1 cellular context compared by ENCODE assay signal in the genomic region with DNA sequence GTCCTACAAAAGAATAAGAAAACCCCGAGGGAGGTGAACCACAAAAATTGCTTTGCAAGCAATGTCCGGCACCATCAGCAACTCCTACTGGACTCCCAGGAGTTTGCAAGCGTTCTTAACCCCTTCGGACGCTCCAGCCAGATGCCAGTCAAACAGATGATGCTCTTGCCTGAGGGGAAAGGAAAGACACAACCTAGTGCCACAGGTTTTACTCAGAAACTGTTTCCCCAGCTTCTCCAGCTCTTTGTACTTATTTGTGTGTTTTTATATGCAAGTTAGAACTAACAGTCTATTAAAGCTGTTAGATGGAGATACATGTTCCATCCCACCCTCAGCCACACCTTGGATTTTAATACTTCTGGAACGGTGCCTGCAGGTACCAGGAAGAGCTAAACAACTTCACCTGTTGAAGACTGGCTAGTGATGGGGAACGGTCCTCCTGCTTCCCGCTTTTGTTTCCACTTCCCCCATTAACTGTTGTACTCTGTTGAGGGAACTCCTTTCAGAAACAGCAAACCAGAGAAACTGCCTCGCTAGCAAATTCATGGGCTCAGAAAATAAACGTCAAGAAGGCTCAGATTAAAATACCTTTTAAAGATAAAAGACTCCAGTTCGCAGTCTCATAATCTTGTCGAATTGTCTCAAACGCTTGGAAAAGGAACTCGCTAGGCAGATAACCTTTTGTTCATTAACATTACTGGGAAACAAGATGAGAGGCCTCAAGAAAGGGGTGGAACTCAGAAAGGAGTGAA.
TF ChIP-seq lines count a peak whose summit lies in the region.

No MANE protein-coding gene starts in this region.

TF ChIP-seq in HCT116, 20 proteins besides CTCF, POLR2A, EP300 and RAD21:
- TF ChIP-seq, protein P1, sequence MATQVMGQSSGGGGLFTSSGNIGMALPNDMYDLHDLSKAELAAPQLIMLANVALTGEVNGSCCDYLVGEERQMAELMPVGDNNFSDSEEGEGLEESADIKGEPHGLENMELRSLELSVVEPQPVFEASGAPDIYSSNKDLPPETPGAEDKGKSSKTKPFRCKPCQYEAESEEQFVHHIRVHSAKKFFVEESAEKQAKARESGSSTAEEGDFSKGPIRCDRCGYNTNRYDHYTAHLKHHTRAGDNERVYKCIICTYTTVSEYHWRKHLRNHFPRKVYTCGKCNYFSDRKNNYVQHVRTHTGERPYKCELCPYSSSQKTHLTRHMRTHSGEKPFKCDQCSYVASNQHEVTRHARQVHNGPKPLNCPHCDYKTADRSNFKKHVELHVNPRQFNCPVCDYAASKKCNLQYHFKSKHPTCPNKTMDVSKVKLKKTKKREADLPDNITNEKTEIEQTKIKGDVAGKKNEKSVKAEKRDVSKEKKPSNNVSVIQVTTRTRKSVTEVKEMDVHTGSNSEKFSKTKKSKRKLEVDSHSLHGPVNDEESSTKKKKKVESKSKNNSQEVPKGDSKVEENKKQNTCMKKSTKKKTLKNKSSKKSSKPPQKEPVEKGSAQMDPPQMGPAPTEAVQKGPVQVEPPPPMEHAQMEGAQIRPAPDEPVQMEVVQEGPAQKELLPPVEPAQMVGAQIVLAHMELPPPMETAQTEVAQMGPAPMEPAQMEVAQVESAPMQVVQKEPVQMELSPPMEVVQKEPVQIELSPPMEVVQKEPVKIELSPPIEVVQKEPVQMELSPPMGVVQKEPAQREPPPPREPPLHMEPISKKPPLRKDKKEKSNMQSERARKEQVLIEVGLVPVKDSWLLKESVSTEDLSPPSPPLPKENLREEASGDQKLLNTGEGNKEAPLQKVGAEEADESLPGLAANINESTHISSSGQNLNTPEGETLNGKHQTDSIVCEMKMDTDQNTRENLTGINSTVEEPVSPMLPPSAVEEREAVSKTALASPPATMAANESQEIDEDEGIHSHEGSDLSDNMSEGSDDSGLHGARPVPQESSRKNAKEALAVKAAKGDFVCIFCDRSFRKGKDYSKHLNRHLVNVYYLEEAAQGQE (IDR thresholded peaks at IDR 0.05; ENCODE audit: low read depth): no peak
- no peak for TF ChIP-seq ELF1 (IDR thresholded peaks at IDR 0.05; ENCODE audit: borderline replicate concordance, low read depth)
- no peak for TF ChIP-seq ZNF274 (IDR thresholded peaks at IDR 0.05; ENCODE audit: low read depth, low read length)
- TF ChIP-seq SP1 (IDR thresholded peaks at IDR 0.05; ENCODE audit: low read depth): no peak
- no peak for TF ChIP-seq ZBTB33 (IDR thresholded peaks at IDR 0.05; ENCODE audit: extremely low read depth, insufficient replicate concordance, low read length)
- TF ChIP-seq EZH2 (IDR thresholded peaks at IDR 0.05): no peak
- TF ChIP-seq POLR2AphosphoS5 (IDR thresholded peaks at IDR 0.05; ENCODE audit: low read depth, low read length): no peak
- TF ChIP-seq EZH2phosphoT487 (IDR thresholded peaks at IDR 0.05; ENCODE audit: borderline replicate concordance): no peak
- no peak for TF ChIP-seq SIN3A (IDR thresholded peaks at IDR 0.05; ENCODE audit: low read depth)
- TF ChIP-seq, protein P2, sequence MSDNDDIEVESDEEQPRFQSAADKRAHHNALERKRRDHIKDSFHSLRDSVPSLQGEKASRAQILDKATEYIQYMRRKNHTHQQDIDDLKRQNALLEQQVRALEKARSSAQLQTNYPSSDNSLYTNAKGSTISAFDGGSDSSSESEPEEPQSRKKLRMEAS (IDR thresholded peaks at IDR 0.05): no peak
- TF ChIP-seq SRF (IDR thresholded peaks at IDR 0.05; ENCODE audit: low read depth): no peak
- TF ChIP-seq, protein P3, sequence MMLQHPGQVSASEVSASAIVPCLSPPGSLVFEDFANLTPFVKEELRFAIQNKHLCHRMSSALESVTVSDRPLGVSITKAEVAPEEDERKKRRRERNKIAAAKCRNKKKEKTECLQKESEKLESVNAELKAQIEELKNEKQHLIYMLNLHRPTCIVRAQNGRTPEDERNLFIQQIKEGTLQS (IDR thresholded peaks at IDR 0.05): no peak
- no peak for TF ChIP-seq CEBPB (IDR thresholded peaks at IDR 0.05; ENCODE audit: low read depth)
- no peak for TF ChIP-seq CBX3 (IDR thresholded peaks at IDR 0.05; ENCODE audit: low read depth)
- no peak for TF ChIP-seq EGR1 (IDR thresholded peaks at IDR 0.05; ENCODE audit: low read depth)
- TF ChIP-seq FOSL1 (IDR thresholded peaks at IDR 0.05; ENCODE audit: low read depth): no peak
- no peak for TF ChIP-seq JUND (IDR thresholded peaks at IDR 0.05)
- TF ChIP-seq TCF7L2 (IDR thresholded peaks at IDR 0.05; ENCODE audit: borderline replicate concordance, extremely low read depth, insufficient read depth, insufficient read length): no peak
- no peak for TF ChIP-seq YY1 (IDR thresholded peaks at IDR 0.05; ENCODE audit: extremely low read depth, insufficient replicate concordance, low read depth, low read length)
- no peak for TF ChIP-seq ZFX (IDR thresholded peaks at IDR 0.05)
